In the genomic region with DNA sequence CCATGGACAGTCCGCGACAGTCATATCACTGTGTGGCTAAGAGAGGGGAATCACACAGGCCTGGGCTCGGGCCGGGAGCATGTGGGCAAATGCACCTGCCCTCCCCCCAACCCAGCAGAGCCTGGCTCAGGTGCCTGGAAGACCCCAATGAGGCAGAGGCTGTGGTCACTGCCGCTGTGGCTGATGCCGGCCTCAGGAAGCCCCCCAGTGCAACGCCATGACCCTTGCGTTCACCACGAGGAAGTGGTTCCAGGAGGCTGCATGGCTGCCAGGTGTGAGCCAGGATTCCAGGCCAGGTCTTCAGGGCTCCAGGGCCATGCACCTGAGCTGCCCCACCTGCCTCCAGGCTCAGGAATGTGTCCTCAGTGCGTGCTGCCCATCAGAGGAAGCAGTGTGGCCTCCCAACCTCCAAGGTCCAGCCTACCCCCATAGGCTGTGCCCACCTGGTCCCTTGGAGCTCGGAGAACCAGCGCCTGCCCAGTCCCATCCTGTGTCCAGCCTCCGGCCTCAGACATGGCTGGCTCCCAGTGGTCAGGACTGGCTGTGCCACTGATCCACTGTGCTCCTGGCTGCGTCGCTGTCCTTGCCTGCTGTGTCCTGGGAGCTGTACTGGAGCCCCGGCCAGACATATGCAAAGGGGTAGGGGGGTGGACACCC, we compare ENCODE assay signal across 15 cellular contexts. TPM values are rescaled to one million over a fixed set of nuclear protein-coding genes. Genes with fewer than 3 reads are reported as not detected.
DNase-seq lines count a peak whose midpoint lies in the region; ATAC-seq and TF ChIP-seq lines count a peak whose summit lies in the region.
"Had no signal": no experiment of that assay in that cellular context is flagged by ENCODE, and none has a peak within 500 bp of the region (broad histone marks: within the 10 kb centered on the region; RNA-seq: fewer than 3 reads in every experiment).

No MANE protein-coding gene starts in this region.

- 76 to 93% (median 86%) methylated on average over 8 to 16 of the region's 16 CpGs for WGBS in spleen, 5 donors

- H3K36me3 ChIP-seq in mucosa of descending colon (ENCODE audit: low read depth) (no peaks in the 10 kb centered on the region), spleen (no peaks in the 10 kb centered on the region)

- CTCF ChIA-PET in RWPE1 (lab: Yijun Ruan, JAX), result interaction anchor here (0.6 to 1.7 kb wide), 5 partner anchors 9 to 196 kb away, joined by 3 to 8 read pairs (median 5); no protein-coding TSS in a partner anchor

- ATAC-seq in left ventricle myocardium superior (no peak), mucosa of descending colon (no peak)

- intact Hi-C loops in left ventricle myocardium superior (cut with micrococcal nuclease) (no loop called here), mucosa of descending colon (cut with DNase I, micrococcal nuclease) (no loop called here), spleen (cut with DNase I; ENCODE audit: low total_unique reads) (no loop called here)

- H3K9me3 ChIP-seq in mucosa of descending colon (no peaks in the 10 kb centered on the region), spleen (no peaks in the 10 kb centered on the region)
- H3K9me3 ChIP-seq: Peyer's patch had no signal

- H3K4me3 ChIP-seq in mucosa of descending colon (no peak overlapping the region), spleen (no peak overlapping the region)
- H3K4me3 ChIP-seq: Peyer's patch had no signal

- no peak for TF ChIP-seq CTCF in RWPE1 (conservative IDR thresholded peaks at IDR 0.05; ENCODE audit: low read depth)
- TF ChIP-seq CTCF in mucosa of descending colon (IDR thresholded peaks at IDR 0.05), result no peak
- TF ChIP-seq CTCF in spleen (IDR thresholded peaks at IDR 0.05 in 8 of 11, conservative IDR thresholded peaks at IDR 0.05 in 3 of 11), result no peak

- DNase-seq in RWPE1 (ENCODE audit: low spot score), result no peak
- peak; percentile 13 for DNase-seq in left ventricle myocardium superior
- DNase-seq in mucosa of descending colon, result peak in 2 of 3 donors; percentile 1 to 45
- DNase-seq in spleen, result peak; percentile 49
- DNase-seq in activated CD8-positive, alpha-beta memory T cell treated with anti-CD3 and anti-CD28 coated beads for 24 hours, result no peak
- DNase-seq in stimulated activated CD4-positive, alpha-beta T cell treated with anti-CD3 and anti-CD28 coated beads, Interleukin-15, amount 100 ng/mL, for 24 hours, result no peak
- DNase-seq in substantia nigra (lab: John Stamatoyannopoulos, UW), result no peak
- DNase-seq: C1 segment of cervical spinal cord, DMS79, KBM-7, NCI-H1105, NCI-H1694, NCI-H2081 treated with DMSO at 0.1 percent for 48 hours, SHP77 had no signal

- TF ChIP-seq POLR2A in spleen (IDR thresholded peaks at IDR 0.05), result no peak

- H3K27ac ChIP-seq in RWPE1, result peak overlapping the region; percentile 1; the same call in 1 of the 2 replicates
- no peak overlapping the region for H3K27ac ChIP-seq in spleen
- no peak overlapping the region for H3K27ac ChIP-seq in substantia nigra (ENCODE audit: low read depth, low read length, poor library complexity, severe bottlenecking)

- H3K4me1 ChIP-seq in mucosa of descending colon (ENCODE audit: low read depth), result peaks cover 37% of the 10 kb centered on the region
- peaks cover 0 to 24% (median 10%) of the 10 kb centered on the region in 6 donors for H3K4me1 ChIP-seq in spleen

- H3K27me3 ChIP-seq in spleen (replicated peaks in 1 of 7), result peaks cover 0 to 11% (median 0%) of the 10 kb centered on the region in 7 donors
- H3K27me3 ChIP-seq: Peyer's patch had no signal

- POLR2A ChIA-PET in RWPE1 (lab: Yijun Ruan, JAX; ENCODE audit: low non-redundant PET), result no interaction called here

RNA-seq across cellular contexts. Expression of a gene that starts 8.0 kb away (rescaled TPM):
- total RNA-seq in left ventricle myocardium superior (1.7 TPM), mucosa of descending colon (100 to 1,000 TPM in 1 of 3 donors, 10 to 100 TPM in 2; 51.2 to 101 (median 90.2) TPM), spleen (1 to 10 TPM in 4 of 7 donors, under 1 TPM in 3; 0.23 to 1.6 (median 1.1) TPM)
- polyA plus RNA-seq in spleen, result 1 to 10 TPM in 1 of 3 donors, under 1 TPM in 2; 0.29 to 1.5 (median 0.43) TPM

Comparison
In these comparisons a context has a peak if more than half of its experiments do, and no peak if none do; other contexts are left out.
1. DNase-seq: peak in left ventricle myocardium superior (single experiment), mucosa of descending colon (2 of 3) and spleen (single experiment); none in RWPE1 (single experiment), activated CD8-positive, alpha-beta memory T cell treated with anti-CD3 and anti-CD28 coated beads for 24 hours (single experiment), stimulated activated CD4-positive, alpha-beta T cell treated with anti-CD3 and anti-CD28 coated beads, Interleukin-15, amount 100 ng/mL, for 24 hours (single experiment) and substantia nigra (0 of 49).
2. RNA of a gene that starts 8.0 kb away (total RNA-seq): 51.2 to 101 TPM in mucosa of descending colon; 1.7 TPM in left ventricle myocardium superior (single experiment) and 0.23 to 1.6 TPM in spleen; every median in the first group is over 10 times any median in the second.